6 cellular contexts compared by ENCODE assay signal in the genomic region with DNA sequence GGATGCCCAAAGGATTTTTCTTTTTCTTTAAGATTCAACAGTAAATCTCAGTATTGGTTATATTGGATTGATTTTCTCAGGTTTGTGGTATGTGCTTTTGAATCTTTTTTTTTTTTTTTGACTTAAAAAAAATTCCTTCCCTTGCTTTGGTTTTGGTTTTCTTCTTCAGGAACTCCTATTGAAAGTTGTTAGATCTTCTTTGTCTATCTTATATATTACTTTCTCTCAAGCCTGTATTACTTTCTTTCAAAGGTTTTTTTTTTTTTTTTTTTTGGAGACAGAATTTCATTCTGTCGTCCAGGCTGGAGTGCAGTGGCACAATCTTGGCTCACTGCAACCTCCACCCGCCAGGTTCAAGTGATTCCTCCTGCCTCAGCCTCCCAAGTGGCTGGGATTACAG.
"Had no signal": no experiment of that assay in that cellular context is flagged by ENCODE, and none has a peak within 500 bp of the region (broad histone marks: within the 10 kb centered on the region; RNA-seq: fewer than 3 reads in every experiment).

No MANE protein-coding gene starts in this region.

- H3K4me3 ChIP-seq: K562 had no signal

- H3K27ac ChIP-seq: HL-60, KMS-11 had no signal

- DNase-seq: IMR-90, KBM-7, KG1 had no signal
